Comparison of ENCODE assay signal across 1 cellular context in the genomic region with DNA sequence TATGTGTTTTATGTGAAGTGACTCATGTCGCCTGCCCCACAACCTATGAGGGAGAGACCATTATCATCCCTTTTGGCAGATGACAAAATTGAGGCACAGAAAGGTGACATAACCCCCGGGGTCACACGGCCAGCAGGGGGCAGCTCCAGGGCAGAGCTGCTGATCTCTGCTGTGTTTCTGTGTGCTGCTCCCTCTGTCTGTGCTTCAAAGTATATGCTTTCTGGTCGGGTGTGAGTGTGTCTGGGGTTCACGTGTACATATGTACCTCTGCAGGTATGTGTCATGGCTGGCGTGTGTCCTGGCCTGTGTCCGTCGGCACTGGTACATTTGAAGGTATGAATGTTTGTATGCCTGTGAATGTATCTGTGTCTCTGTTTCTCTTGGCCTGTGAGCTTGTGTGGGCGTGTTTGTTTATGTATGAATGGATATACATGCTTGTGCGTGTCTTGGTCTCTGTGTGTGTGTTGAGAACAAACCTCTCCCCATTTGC.
TF ChIP-seq lines count a peak whose summit lies in the region.

No MANE protein-coding gene starts in this region.

TF ChIP-seq in HEK293, 187 proteins besides CTCF, POLR2A, EP300 and RAD21 (continued from another document):
- TF ChIP-seq, protein P1, sequence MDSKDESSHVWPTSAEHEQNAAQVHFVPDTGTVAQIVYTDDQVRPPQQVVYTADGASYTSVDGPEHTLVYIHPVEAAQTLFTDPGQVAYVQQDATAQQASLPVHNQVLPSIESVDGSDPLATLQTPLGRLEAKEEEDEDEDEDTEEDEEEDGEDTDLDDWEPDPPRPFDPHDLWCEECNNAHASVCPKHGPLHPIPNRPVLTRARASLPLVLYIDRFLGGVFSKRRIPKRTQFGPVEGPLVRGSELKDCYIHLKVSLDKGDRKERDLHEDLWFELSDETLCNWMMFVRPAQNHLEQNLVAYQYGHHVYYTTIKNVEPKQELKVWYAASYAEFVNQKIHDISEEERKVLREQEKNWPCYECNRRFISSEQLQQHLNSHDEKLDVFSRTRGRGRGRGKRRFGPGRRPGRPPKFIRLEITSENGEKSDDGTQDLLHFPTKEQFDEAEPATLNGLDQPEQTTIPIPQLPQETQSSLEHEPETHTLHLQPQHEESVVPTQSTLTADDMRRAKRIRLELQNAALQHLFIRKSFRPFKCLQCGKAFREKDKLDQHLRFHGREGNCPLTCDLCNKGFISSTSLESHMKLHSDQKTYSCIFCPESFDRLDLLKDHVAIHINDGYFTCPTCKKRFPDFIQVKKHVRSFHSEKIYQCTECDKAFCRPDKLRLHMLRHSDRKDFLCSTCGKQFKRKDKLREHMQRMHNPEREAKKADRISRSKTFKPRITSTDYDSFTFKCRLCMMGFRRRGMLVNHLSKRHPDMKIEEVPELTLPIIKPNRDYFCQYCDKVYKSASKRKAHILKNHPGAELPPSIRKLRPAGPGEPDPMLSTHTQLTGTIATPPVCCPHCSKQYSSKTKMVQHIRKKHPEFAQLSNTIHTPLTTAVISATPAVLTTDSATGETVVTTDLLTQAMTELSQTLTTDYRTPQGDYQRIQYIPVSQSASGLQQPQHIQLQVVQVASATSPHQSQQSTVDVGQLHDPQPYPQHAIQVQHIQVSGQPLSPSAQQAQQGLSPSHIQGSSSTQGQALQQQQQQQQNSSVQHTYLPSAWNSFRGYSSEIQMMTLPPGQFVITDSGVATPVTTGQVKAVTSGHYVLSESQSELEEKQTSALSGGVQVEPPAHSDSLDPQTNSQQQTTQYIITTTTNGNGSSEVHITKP (tag by site-specific recombination; IDR thresholded peaks at IDR 0.05), result peak; percentile 69
- TF ChIP-seq ZXDB (tag by site-specific recombination; IDR thresholded peaks at IDR 0.05), result 0 out of 2 replicates have a peak, but pooled peaks have one; percentile 18
- TF ChIP-seq ZNF768 (tag by site-specific recombination; IDR thresholded peaks at IDR 0.05), result peak; percentile 84; the same call in 1 of the 2 replicates
- TF ChIP-seq ZNF366 (tag by site-specific recombination; conservative IDR thresholded peaks at IDR 0.05), result peak; percentile 26; the same call in 1 of the 2 replicates
- peak; percentile 23; the same call in 1 of the 2 replicates for TF ChIP-seq ZNF629 (tag by site-specific recombination; IDR thresholded peaks at IDR 0.05)
- TF ChIP-seq, protein P2, sequence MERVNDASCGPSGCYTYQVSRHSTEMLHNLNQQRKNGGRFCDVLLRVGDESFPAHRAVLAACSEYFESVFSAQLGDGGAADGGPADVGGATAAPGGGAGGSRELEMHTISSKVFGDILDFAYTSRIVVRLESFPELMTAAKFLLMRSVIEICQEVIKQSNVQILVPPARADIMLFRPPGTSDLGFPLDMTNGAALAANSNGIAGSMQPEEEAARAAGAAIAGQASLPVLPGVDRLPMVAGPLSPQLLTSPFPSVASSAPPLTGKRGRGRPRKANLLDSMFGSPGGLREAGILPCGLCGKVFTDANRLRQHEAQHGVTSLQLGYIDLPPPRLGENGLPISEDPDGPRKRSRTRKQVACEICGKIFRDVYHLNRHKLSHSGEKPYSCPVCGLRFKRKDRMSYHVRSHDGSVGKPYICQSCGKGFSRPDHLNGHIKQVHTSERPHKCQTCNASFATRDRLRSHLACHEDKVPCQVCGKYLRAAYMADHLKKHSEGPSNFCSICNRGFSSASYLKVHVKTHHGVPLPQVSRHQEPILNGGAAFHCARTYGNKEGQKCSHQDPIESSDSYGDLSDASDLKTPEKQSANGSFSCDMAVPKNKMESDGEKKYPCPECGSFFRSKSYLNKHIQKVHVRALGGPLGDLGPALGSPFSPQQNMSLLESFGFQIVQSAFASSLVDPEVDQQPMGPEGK (tag by site-specific recombination; IDR thresholded peaks at IDR 0.05), result 0 out of 2 replicates have a peak, but pooled peaks have one; percentile 39
- peak; percentile 75 for TF ChIP-seq ZNF2 (tag by site-specific recombination; IDR thresholded peaks at IDR 0.05)
- TF ChIP-seq ZNF221 (tag by site-specific recombination; IDR thresholded peaks at IDR 0.05; ENCODE audit: borderline replicate concordance), result no peak
- TF ChIP-seq ZNF133 (tag by site-specific recombination; IDR thresholded peaks at IDR 0.05), result no peak
